13 cellular contexts compared by ENCODE assay signal in genomic region chr5:87877495-87877894, GRCh38.
A peak's percentile ranks its signal among the peaks of the same experiment; 100 is the strongest.
DNase-seq lines count a peak whose midpoint lies in the region; ATAC-seq and TF ChIP-seq lines count a peak whose summit lies in the region.
"Had no signal": no experiment of that assay in that cellular context is flagged by ENCODE, and none has a peak within 500 bp of the region (broad histone marks: within the 10 kb centered on the region; RNA-seq: fewer than 3 reads in every experiment).

No MANE protein-coding gene starts in this region.

- H2BK5ac ChIP-seq in H9 (ENCODE audit: insufficient read length, low read length), result no peak overlapping the region

- no peak overlapping the region for H2AK5ac ChIP-seq in H9 (ENCODE audit: insufficient read length, low read length)

- POLR2A ChIA-PET in WTC11 (lab: Charles Lee), result no interaction called here

- H3K9me2 ChIP-seq in MM.1S (replicated peaks; ENCODE audit: insufficient read depth, low read length), result no peaks in the 10 kb centered on the region

- CTCF ChIA-PET in WTC11 (lab: Charles Lee), result no interaction called here

- no peak overlapping the region for H4K91ac ChIP-seq in H9 (ENCODE audit: insufficient read length, low read depth, low read length)

- H3K4ac ChIP-seq in H9 (ENCODE audit: low read depth, low read length), result no peak overlapping the region

- no peak overlapping the region for H2BK120ac ChIP-seq in H9 (ENCODE audit: low read depth, low read length, poor library complexity, severe bottlenecking)

- no peak overlapping the region for H3K23ac ChIP-seq in H9 (ENCODE audit: insufficient read length, low read depth, low read length)

- no peaks in the 10 kb centered on the region; a peak in 1 of 7 replicates for H3K36me3 Mint-ChIP-seq in H9 (ENCODE audit: insufficient read depth in 1 of 3, low read depth in 3 of 3)
- H3K36me3 Mint-ChIP-seq in WTC11, result no peaks in the 10 kb centered on the region
- no peaks in the 10 kb centered on the region for H3K36me3 Mint-ChIP-seq in CD14-positive monocyte
- H3K36me3 Mint-ChIP-seq: CD8-positive, alpha-beta memory T cell had no signal

- H3K9ac ChIP-seq in H9 (ENCODE audit: extremely low read depth, insufficient read length, low read length), result no peak overlapping the region
- no peak overlapping the region for H3K9ac ChIP-seq in MM.1S (ENCODE audit: low read length)

- no peaks in the 10 kb centered on the region for H3K36me3 ChIP-seq in MM.1S (replicated peaks; ENCODE audit: insufficient read depth, low read length)

- no peaks in the 10 kb centered on the region for H3K79me1 ChIP-seq in H9 (ENCODE audit: insufficient read depth, low read depth, low read length, poor library complexity, severe bottlenecking)

- H3K27me3 Mint-ChIP-seq in H9 (ENCODE audit: low read depth), result no peaks in the 10 kb centered on the region
- peaks cover 19% of the 10 kb centered on the region for H3K27me3 Mint-ChIP-seq in WTC11 (ENCODE audit: low read depth)
- no peaks in the 10 kb centered on the region for H3K27me3 Mint-ChIP-seq in CD14-positive monocyte (ENCODE audit: low read depth in 3 of 3)
- H3K27me3 Mint-ChIP-seq: CD8-positive, alpha-beta memory T cell had no signal

- ATAC-seq in WTC11 (peak; percentile 73), GM21529 (IDR thresholded peaks at IDR 0.05; ENCODE audit: unreplicated experiment) (no peak)

- H3K4me1 Mint-ChIP-seq in H9, result peaks cover 9 to 11% of the 10 kb centered on the region in 2 experiments
- peaks cover 17% of the 10 kb centered on the region for H3K4me1 Mint-ChIP-seq in WTC11
- H3K4me1 Mint-ChIP-seq in CD14-positive monocyte, result no peaks in the 10 kb centered on the region
- H3K4me1 Mint-ChIP-seq: CD8-positive, alpha-beta memory T cell had no signal

- no peaks in the 10 kb centered on the region for H3K23me2 ChIP-seq in H9 (ENCODE audit: insufficient read length, low read depth, low read length, poor library complexity, severe bottlenecking)

- no peak for TF ChIP-seq CTCF in H9 (conservative IDR thresholded peaks at IDR 0.05)
- no peak for TF ChIP-seq CTCF in MM.1S (IDR thresholded peaks at IDR 0.05; ENCODE audit: low read length)
- no peak for TF ChIP-seq CTCF in WTC11 (IDR thresholded peaks at IDR 0.05)
- TF ChIP-seq CTCF in CD14-positive monocyte (IDR thresholded peaks at IDR 0.05), result no peak
- no peak for TF ChIP-seq CTCF in GM13976 (IDR thresholded peaks at IDR 0.05; ENCODE audit: borderline replicate concordance, control extremely low read depth, extremely low read depth, insufficient read depth, missing control alignments)

- intact Hi-C loops in CD14-positive monocyte (cut with micrococcal nuclease), result no loop called here

- H3T11ph ChIP-seq in H9 (ENCODE audit: low read length), result no peak overlapping the region

- H2AFZ ChIP-seq in H9 (ENCODE audit: low read length) (no peak overlapping the region), MM.1S (ENCODE audit: low read length) (peak overlapping the region; percentile 36; the same call in 1 of the 2 replicates)

- H3K4me3 ChIP-seq in MM.1S (ENCODE audit: low read length), result no peak overlapping the region

- H3K4me2 ChIP-seq in H9 (ENCODE audit: insufficient read depth, insufficient read length, low read length), result no peak overlapping the region
- no peak overlapping the region for H3K4me2 ChIP-seq in MM.1S (ENCODE audit: low read depth, low read length)

- H3K27me3 ChIP-seq in H9 (ENCODE audit: insufficient read depth, low read length) (no peaks in the 10 kb centered on the region), MM.1S (replicated peaks; ENCODE audit: insufficient read depth, low read length) (no peaks in the 10 kb centered on the region)

- H3K4me3 Mint-ChIP-seq in H9 (no peak overlapping the region), WTC11 (no peak overlapping the region), CD14-positive monocyte (no peak overlapping the region)
- H3K4me3 Mint-ChIP-seq: CD8-positive, alpha-beta memory T cell had no signal

- no peak overlapping the region for H3K18ac ChIP-seq in H9 (ENCODE audit: insufficient read length, low read depth, low read length)

- no peak overlapping the region for H4K5ac ChIP-seq in H9 (ENCODE audit: insufficient read length, low read depth, low read length)

- H3K4me1 ChIP-seq in H9 (ENCODE audit: insufficient read depth, low read length), result no peaks in the 10 kb centered on the region
- H3K4me1 ChIP-seq in MM.1S (ENCODE audit: low read length), result 0 out of 2 replicates have a peak, but pooled peaks cover 2% of the 10 kb centered on the region
- H3K4me1 ChIP-seq: Caco-2 had no signal

- no peak overlapping the region for H3K14ac ChIP-seq in H9 (ENCODE audit: insufficient read depth, low read length)

- no peaks in the 10 kb centered on the region for H3K9me3 ChIP-seq in H9 (ENCODE audit: control insufficient read depth, low read depth, low read length)
- no peaks in the 10 kb centered on the region for H3K9me3 ChIP-seq in MM.1S (replicated peaks; ENCODE audit: insufficient read depth, low read length)

- H3K56ac ChIP-seq in H9 (ENCODE audit: insufficient read length, low read depth, low read length), result no peak overlapping the region

- H2BK20ac ChIP-seq in H9 (ENCODE audit: low read depth, low read length, poor library complexity, severe bottlenecking), result peak overlapping the region; percentile 75

- H3K27ac ChIP-seq in H9 (ENCODE audit: insufficient read length, low read depth, low read length) (no peak overlapping the region), MM.1S (ENCODE audit: low read length) (no peak overlapping the region), caudate nucleus (ENCODE audit: low read depth, low read length) (no peak overlapping the region)
- H3K27ac ChIP-seq: HL-60 had no signal

- no peak for DNase-seq in H9
- DNase-seq in MM.1S, result no peak
- DNase-seq in WTC11 (ENCODE audit: low spot score), result no peak
- DNase-seq in caudate nucleus (lab: John Stamatoyannopoulos, UW), result no peak
- no peak for DNase-seq in CD14-positive monocyte (ENCODE audit: low spot score)
- no peak for DNase-seq in GM13976 (ENCODE audit: low spot score)
- DNase-seq: Caco-2; CD8-positive, alpha-beta memory T cell; DND-41; GF-D8; H7 had no signal

- in situ Hi-C loops in GM13976 (cut with MboI; ENCODE audit: low sequenced_read_pairs, unreplicated experiment), result no loop called here

- no peak overlapping the region for H3K27ac Mint-ChIP-seq in H9
- no peak overlapping the region for H3K27ac Mint-ChIP-seq in WTC11
- H3K27ac Mint-ChIP-seq in CD14-positive monocyte, result no peak overlapping the region
- H3K27ac Mint-ChIP-seq: CD8-positive, alpha-beta memory T cell had no signal

- no peaks in the 10 kb centered on the region for H4K20me1 ChIP-seq in H9 (ENCODE audit: control insufficient read depth, insufficient read depth, insufficient read length)
- no peaks in the 10 kb centered on the region for H4K20me1 ChIP-seq in MM.1S (ENCODE audit: insufficient read depth, low read length)

- H2BK12ac ChIP-seq in H9 (ENCODE audit: insufficient read length, low read depth, low read length), result no peak overlapping the region

- H4K8ac ChIP-seq in H9 (replicated peaks; ENCODE audit: insufficient read length, low read depth, low read length), result no peak overlapping the region

- 0 out of 2 replicates have a peak, but pooled peaks cover 2% of the 10 kb centered on the region for H3K79me2 ChIP-seq in H9 (ENCODE audit: insufficient read depth, low read length)
- H3K79me2 ChIP-seq in MM.1S (ENCODE audit: low read length), result no peaks in the 10 kb centered on the region

- H3K9me3 Mint-ChIP-seq in H9 (peaks cover 0 to 5% of the 10 kb centered on the region in 2 experiments; a peak in 2 of 5 replicates), WTC11 (peaks cover 13% of the 10 kb centered on the region), CD14-positive monocyte (peaks cover 0 to 5% (median under 1%) of the 10 kb centered on the region in 7 donors)

- WGBS in H9 (ENCODE audit: extremely low coverage, insufficient read length, low lambda C conversion rate), result no CpG with 5 or more reads among the region's 2 CpGs

- no peak overlapping the region for H2BK15ac ChIP-seq in H9 (ENCODE audit: low read depth, low read length)

- no peaks in the 10 kb centered on the region for H3F3A ChIP-seq in MM.1S (ENCODE audit: insufficient read depth, low read length)

TF ChIP-seq in WTC11, 78 proteins besides CTCF, POLR2A, EP300 and RAD21 (continues in another document):
- no peak for TF ChIP-seq ZNF232 (CRISPR knock-in tag; IDR thresholded peaks at IDR 0.05)
- no peak for TF ChIP-seq CBFB (CRISPR knock-in tag; IDR thresholded peaks at IDR 0.05; ENCODE audit: low read depth)
- TF ChIP-seq ZNF425 (CRISPR knock-in tag; conservative IDR thresholded peaks at IDR 0.05), result no peak
